8 cellular contexts compared by ENCODE assay signal in genomic region chr20:50111829-50112495, GRCh38. TPM values are rescaled to one million over a fixed set of nuclear protein-coding genes. Genes with fewer than 3 reads are reported as not detected.
DNase-seq lines count a peak whose midpoint lies in the region; ATAC-seq and TF ChIP-seq lines count a peak whose summit lies in the region.

No MANE protein-coding gene starts in this region.

- peaks cover 14% of the 10 kb centered on the region for H3K36me3 ChIP-seq in WERI-Rb-1
- H3K36me3 ChIP-seq in sigmoid colon: no peaks in the 10 kb centered on the region

- no peaks in the 10 kb centered on the region for H3K27me3 ChIP-seq in WERI-Rb-1 (ENCODE audit: insufficient read depth, low read depth, severe bottlenecking)
- H3K27me3 ChIP-seq in sigmoid colon: no peaks in the 10 kb centered on the region

- WGBS in sigmoid colon, 2 donors: 14 to 16% methylated on average over 9 of the region's 9 CpGs

- H3K9me3 ChIP-seq in WERI-Rb-1 (ENCODE audit: severe bottlenecking): no peaks in the 10 kb centered on the region
- no peaks in the 10 kb centered on the region for H3K9me3 ChIP-seq in sigmoid colon

- TF ChIP-seq CTCF in GM12865 (IDR thresholded peaks at IDR 0.05; ENCODE audit: insufficient read depth, low read depth, low read length, missing control alignments): no peak
- no peak for TF ChIP-seq CTCF in WERI-Rb-1 (IDR thresholded peaks at IDR 0.05; ENCODE audit: low read depth, low read length)
- TF ChIP-seq CTCF in foreskin fibroblast (IDR thresholded peaks at IDR 0.05; ENCODE audit: low read depth, low read length): no peak
- TF ChIP-seq CTCF in sigmoid colon (IDR thresholded peaks at IDR 0.05): no peak

- H3K4me3 ChIP-seq in GM12865 (ENCODE audit: low read depth, low read length) (peak overlapping the region; percentile 63), WERI-Rb-1 (ENCODE audit: low read depth, low read length) (peak overlapping the region; percentile 90), foreskin fibroblast (ENCODE audit: low read depth in 1 of 2, low read length in 2 of 2) (peak overlapping the region; percentile 75 to 87), sigmoid colon (peak overlapping the region; percentile 96 to 99 (median 98))

- TF ChIP-seq EP300 in sigmoid colon (IDR thresholded peaks at IDR 0.05): no peak

- H3K27ac ChIP-seq in WERI-Rb-1 (no peak overlapping the region; the same call in 1 of the 2 replicates), sigmoid colon (peak overlapping the region; percentile 98 to 99 (median 99))

- ATAC-seq in GM18873 (IDR thresholded peaks at IDR 0.05; ENCODE audit: low FRiP score, unreplicated experiment) (no peak), HG03571 (IDR thresholded peaks at IDR 0.05; ENCODE audit: unreplicated experiment) (no peak)

- intact Hi-C loops in sigmoid colon (cut with DNase I): loop anchor here (10.0 kb wide), 3 partner anchors 193 to 463 kb away; no protein-coding TSS in a partner anchor

- DNase-seq in GM12865 (ENCODE audit: low read depth) (no peak), WERI-Rb-1 (no peak), foreskin fibroblast (no peak), sigmoid colon (no peak), GM19238 (ENCODE audit: insufficient read length, low spot score) (no peak)
- DNase-seq in activated CD4-positive, alpha-beta T cell treated with anti-CD3 and anti-CD28 coated beads for 1 hour: no peak

- H3K4me1 ChIP-seq in sigmoid colon: peaks cover 0 to 78% (median 73%) of the 10 kb centered on the region in 4 donors

- TF ChIP-seq POLR2A in sigmoid colon (IDR thresholded peaks at IDR 0.05): no peak

RNA-seq across cellular contexts. Expression of gene UBE2V1, which starts 1.0 kb away (rescaled TPM):
- 100 to 1,000 TPM in 1 of 4 donors, 10 to 100 TPM in 3; 55.0 to 117 (median 65.6) TPM for total RNA-seq in sigmoid colon
- polyA plus RNA-seq in sigmoid colon: 10 to 100 TPM; 80.4 to 94.1 (median 91.3) TPM

RNA-seq across cellular contexts. Expression of gene PEDS1, which starts 41.6 kb away (rescaled TPM):
- 10 to 100 TPM; 19.1 to 27.4 (median 22.6) TPM for total RNA-seq in sigmoid colon
- 10 to 100 TPM; 13.8 to 24.2 (median 14.3) TPM for polyA plus RNA-seq in sigmoid colon
